In genomic region chr12:47886471-47887240, GRCh38 we compare ENCODE assay signal across 15 cellular contexts. TPM values are rescaled to one million over a fixed set of nuclear protein-coding genes. Genes with fewer than 3 reads are reported as not detected.
DNase-seq lines count a peak whose midpoint lies in the region; ATAC-seq and TF ChIP-seq lines count a peak whose summit lies in the region.
"Had no signal": no experiment of that assay in that cellular context is flagged by ENCODE, and none has a peak within 500 bp of the region (broad histone marks: within the 10 kb centered on the region; RNA-seq: fewer than 3 reads in every experiment).

No MANE protein-coding gene starts in this region.

- no peaks in the 10 kb centered on the region for H3K9me3 ChIP-seq in osteoblast (ENCODE audit: low read depth, low read length)
- H3K9me3 ChIP-seq: body of pancreas, thoracic aorta had no signal

- H3K27ac Mint-ChIP-seq in activated CD8-positive, alpha-beta memory T cell treated with anti-CD3 and anti-CD28 coated beads, Interleukin-2, amount 10 ng/mL, durations not matched to agents 7 days and 5 days: peak overlapping the region; percentile 96
- peak overlapping the region; percentile 62 for H3K27ac Mint-ChIP-seq in activated naive CD8-positive, alpha-beta T cell treated with anti-CD3 and anti-CD28 coated beads, Interleukin-2, amount 10 ng/mL, durations not matched to agents 7 days and 5 days
- H3K27ac Mint-ChIP-seq: activated B cell treated with CpG ODN at 0.5 μM for 24 hours had no signal

- POLR2A ChIA-PET in activated naive CD8-positive, alpha-beta T cell treated with anti-CD3 and anti-CD28 coated beads, Interleukin-2, amount 10 ng/mL, durations not matched to agents 7 days and 5 days (lab: Charles Lee): interaction anchor here (0.5 to 3.1 kb wide), 7 partner anchors 10 to 213 kb away, joined by 3 to 13 read pairs (median 4); partner anchors contain the start of genes HDAC7 and TMEM106C

- H3K27ac ChIP-seq in osteoblast (ENCODE audit: low read depth, low read length) (no peak overlapping the region), caudate nucleus (ENCODE audit: low read depth, low read length) (no peak overlapping the region)
- H3K27ac ChIP-seq: body of pancreas, thoracic aorta had no signal

- no peak overlapping the region for H3K4me3 Mint-ChIP-seq in activated CD8-positive, alpha-beta memory T cell treated with anti-CD3 and anti-CD28 coated beads, Interleukin-2, amount 10 ng/mL, durations not matched to agents 7 days and 5 days
- H3K4me3 Mint-ChIP-seq in activated naive CD8-positive, alpha-beta T cell treated with anti-CD3 and anti-CD28 coated beads, Interleukin-2, amount 10 ng/mL, durations not matched to agents 7 days and 5 days: peak overlapping the region; percentile 17
- H3K4me3 Mint-ChIP-seq: activated B cell treated with CpG ODN at 0.5 μM for 24 hours; naive thymus-derived CD8-positive, alpha-beta T cell had no signal

- peaks cover 44% of the 10 kb centered on the region for H3K4me1 ChIP-seq in osteoblast (ENCODE audit: insufficient read depth, low read length)
- H3K4me1 ChIP-seq: body of pancreas had no signal

- no peaks in the 10 kb centered on the region for H3K27me3 Mint-ChIP-seq in activated CD8-positive, alpha-beta memory T cell treated with anti-CD3 and anti-CD28 coated beads, Interleukin-2, amount 10 ng/mL, durations not matched to agents 7 days and 5 days
- H3K27me3 Mint-ChIP-seq in activated naive CD8-positive, alpha-beta T cell treated with anti-CD3 and anti-CD28 coated beads, Interleukin-2, amount 10 ng/mL, durations not matched to agents 7 days and 5 days: no peaks in the 10 kb centered on the region

- H3K36me3 ChIP-seq in osteoblast (ENCODE audit: insufficient read depth, low read length): peaks cover 3% of the 10 kb centered on the region
- H3K36me3 ChIP-seq: thoracic aorta had no signal

- peaks cover 90% of the 10 kb centered on the region for H3K4me1 Mint-ChIP-seq in activated CD8-positive, alpha-beta memory T cell treated with anti-CD3 and anti-CD28 coated beads, Interleukin-2, amount 10 ng/mL, durations not matched to agents 7 days and 5 days
- peaks cover 79% of the 10 kb centered on the region for H3K4me1 Mint-ChIP-seq in activated naive CD8-positive, alpha-beta T cell treated with anti-CD3 and anti-CD28 coated beads, Interleukin-2, amount 10 ng/mL, durations not matched to agents 7 days and 5 days

- no peak overlapping the region for H3K4me3 ChIP-seq in osteoblast (ENCODE audit: insufficient read depth, low read length)
- H3K4me3 ChIP-seq: body of pancreas, thoracic aorta had no signal

- H3K27me3 ChIP-seq in osteoblast (ENCODE audit: insufficient read depth, low read length): no peaks in the 10 kb centered on the region
- H3K27me3 ChIP-seq: body of pancreas had no signal

- DNase-seq in activated CD8-positive, alpha-beta memory T cell treated with anti-CD3 and anti-CD28 coated beads, Interleukin-2, amount 10 ng/mL, durations not matched to agents 7 days and 5 days: no peak
- no peak for DNase-seq in activated CD8-positive, alpha-beta memory T cell treated with anti-CD3 and anti-CD28 coated beads, Interleukin-2, amount 50 U/mL, for 4 hours
- DNase-seq in NCI-H226 (peak; percentile 22), osteoblast (ENCODE audit: insufficient read length, low spot score, missing footprints) (peak; percentile 80), iPS-NIHi11 (ENCODE audit: low spot score) (no peak), NCI-H2227 (lab: John Stamatoyannopoulos, UW; ENCODE audit: unreplicated experiment) (no peak), caudate nucleus (lab: John Stamatoyannopoulos, UW) (no peak)
- DNase-seq in activated naive CD8-positive, alpha-beta T cell treated with anti-CD3 and anti-CD28 coated beads, Interleukin-2, amount 10 ng/mL, durations not matched to agents 7 days and 5 days: no peak
- DNase-seq: activated B cell treated with CpG ODN at 0.5 μM for 24 hours; body of pancreas; Kasumi-1; naive thymus-derived CD8-positive, alpha-beta T cell; NCI-H146; NCI-H446 had no signal

- H3K9me3 Mint-ChIP-seq in activated CD8-positive, alpha-beta memory T cell treated with anti-CD3 and anti-CD28 coated beads, Interleukin-2, amount 10 ng/mL, durations not matched to agents 7 days and 5 days (ENCODE audit: low read depth): no peaks in the 10 kb centered on the region
- H3K9me3 Mint-ChIP-seq in activated naive CD8-positive, alpha-beta T cell treated with anti-CD3 and anti-CD28 coated beads, Interleukin-2, amount 10 ng/mL, durations not matched to agents 7 days and 5 days: no peaks in the 10 kb centered on the region
- H3K9me3 Mint-ChIP-seq: activated B cell treated with CpG ODN at 0.5 μM for 24 hours; naive thymus-derived CD8-positive, alpha-beta T cell had no signal

- TF ChIP-seq CTCF in osteoblast (IDR thresholded peaks at IDR 0.05; ENCODE audit: extremely low read depth, low read depth, low read length): peak; percentile 45

- peaks cover 23% of the 10 kb centered on the region for H4K20me1 ChIP-seq in osteoblast (ENCODE audit: insufficient read depth, low read length)

- H2AFZ ChIP-seq in osteoblast (ENCODE audit: low read length): no peak overlapping the region

- H3K4me2 ChIP-seq in osteoblast (ENCODE audit: insufficient read depth, low read length): peak overlapping the region; percentile 33

- CTCF ChIA-PET in activated CD8-positive, alpha-beta memory T cell treated with anti-CD3 and anti-CD28 coated beads, Interleukin-2, amount 10 ng/mL, durations not matched to agents 7 days and 5 days (lab: Charles Lee): interaction anchor here (1.0 to 5.9 kb wide), 14 partner anchors 11 to 271 kb away, joined by 3 to 45 read pairs (median 5); partner anchors contain the start of genes ASB8, RAPGEF3 and VDR

- H3K36me3 Mint-ChIP-seq in activated CD8-positive, alpha-beta memory T cell treated with anti-CD3 and anti-CD28 coated beads, Interleukin-2, amount 10 ng/mL, durations not matched to agents 7 days and 5 days: peaks cover 28% of the 10 kb centered on the region
- peaks cover 13% of the 10 kb centered on the region for H3K36me3 Mint-ChIP-seq in activated naive CD8-positive, alpha-beta T cell treated with anti-CD3 and anti-CD28 coated beads, Interleukin-2, amount 10 ng/mL, durations not matched to agents 7 days and 5 days
- H3K36me3 Mint-ChIP-seq: naive thymus-derived CD8-positive, alpha-beta T cell had no signal

- peaks cover 22% of the 10 kb centered on the region for H3K79me2 ChIP-seq in osteoblast (ENCODE audit: insufficient read depth, low read length)

- no peak for ATAC-seq in activated CD8-positive, alpha-beta memory T cell treated with anti-CD3 and anti-CD28 coated beads, Interleukin-2, amount 10 ng/mL, durations not matched to agents 7 days and 5 days
- no peak for ATAC-seq in activated naive CD8-positive, alpha-beta T cell treated with anti-CD3 and anti-CD28 coated beads, Interleukin-2, amount 10 ng/mL, durations not matched to agents 7 days and 5 days (ENCODE audit: low read depth)
- ATAC-seq: body of pancreas; naive thymus-derived CD8-positive, alpha-beta T cell had no signal

RNA-seq across cellular contexts. Expression of gene VDR, which starts 18.1 kb away (rescaled TPM):
- total RNA-seq in activated CD8-positive, alpha-beta memory T cell treated with anti-CD3 and anti-CD28 coated beads, Interleukin-2, amount 10 ng/mL, durations not matched to agents 7 days and 5 days: 10 to 100 TPM; 34.9 to 69.8 TPM
- total RNA-seq in activated naive CD8-positive, alpha-beta T cell treated with anti-CD3 and anti-CD28 coated beads, Interleukin-2, amount 10 ng/mL, durations not matched to agents 7 days and 5 days: 10 to 100 TPM; 13.9 to 14.3 TPM
- total RNA-seq in osteoblast: 30.4 and 32.2 TPM in 2 replicates

Comparison
In these comparisons a context has a peak if more than half of its experiments do, and no peak if none do; other contexts are left out.
1. DNase-seq: peak in NCI-H226 (single experiment) and osteoblast (single experiment); none in activated CD8-positive, alpha-beta memory T cell treated with anti-CD3 and anti-CD28 coated beads, Interleukin-2, amount 10 ng/mL, durations not matched to agents 7 days and 5 days (single experiment), activated CD8-positive, alpha-beta memory T cell treated with anti-CD3 and anti-CD28 coated beads, Interleukin-2, amount 50 U/mL, for 4 hours (single experiment), activated naive CD8-positive, alpha-beta T cell treated with anti-CD3 and anti-CD28 coated beads, Interleukin-2, amount 10 ng/mL, durations not matched to agents 7 days and 5 days (single experiment), iPS-NIHi11 (single experiment), NCI-H2227 (single experiment) and caudate nucleus (0 of 61).